ENCODE assay signal across 8 cellular contexts in the genomic region with DNA sequence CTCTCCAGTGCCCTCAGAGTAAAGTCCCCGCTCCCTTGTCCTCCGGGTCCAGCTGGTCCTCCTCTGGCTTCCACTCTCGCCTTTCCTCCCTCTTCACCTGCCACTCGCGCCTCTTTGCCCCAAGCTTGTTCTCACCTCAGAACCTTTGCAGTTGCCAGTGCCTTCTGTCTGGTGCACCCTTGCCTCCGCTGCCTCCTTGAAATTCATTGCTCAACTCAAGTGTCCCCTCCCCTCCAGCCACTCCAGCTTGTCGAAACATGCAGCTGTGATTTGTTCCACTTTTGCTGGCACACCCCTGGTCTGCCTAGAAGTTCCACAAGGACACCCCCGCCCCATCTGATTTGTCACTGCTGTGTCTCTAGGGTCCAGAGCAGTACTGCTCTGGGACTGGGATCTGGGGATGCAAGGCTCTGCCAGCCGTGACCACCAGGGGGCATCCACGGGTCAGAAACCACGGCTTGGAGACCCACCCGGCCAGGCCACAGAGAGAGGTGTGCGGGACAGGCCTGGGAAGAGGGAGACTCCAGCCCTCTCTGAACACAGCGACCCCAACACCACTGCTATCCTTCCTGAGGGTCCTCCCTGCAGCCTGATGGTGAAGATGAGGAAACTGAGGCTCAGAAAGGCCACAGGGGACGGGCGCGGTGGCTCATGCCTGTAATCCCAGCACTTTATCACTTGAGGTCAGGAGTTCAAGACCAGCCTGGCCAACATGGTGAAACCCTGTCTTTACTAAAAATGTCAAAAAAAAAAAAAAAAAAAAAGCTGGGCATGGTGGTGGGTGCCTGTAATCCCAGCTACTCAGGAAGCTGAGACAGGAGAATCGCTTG. TPM values are rescaled to one million over a fixed set of nuclear protein-coding genes. Genes with fewer than 3 reads are reported as not detected.
DNase-seq lines count a peak whose midpoint lies in the region; ATAC-seq, FAIRE-seq and TF ChIP-seq lines count a peak whose summit lies in the region.

No MANE protein-coding gene starts in this region.

- H3K27ac Mint-ChIP-seq in Caco-2 (ENCODE audit: unreplicated experiment) (no peak overlapping the region), natural killer cell (peak overlapping the region in 1 of 2 donors; percentile 86)
- no peak overlapping the region for H3K27ac Mint-ChIP-seq in activated T-cell treated with anti-CD3 and anti-CD28 coated beads, Interleukin-2, amount 50 U/mL, for 72 hours
- H3K27ac Mint-ChIP-seq in stimulated activated memory B cell treated with anti-CD40 and anti-IgM and Interleukin-4, amounts not matched to agents 10 μg/mL and 1 μg/mL and 100 μg/mL, for 72 hours, result peak overlapping the region; percentile 57

- TF ChIP-seq POLR2A in esophagus squamous epithelium (IDR thresholded peaks at IDR 0.05), result no peak

- H3K36me3 Mint-ChIP-seq in Caco-2 (ENCODE audit: insufficient read depth, unreplicated experiment), result no peaks in the 10 kb centered on the region
- no peaks in the 10 kb centered on the region for H3K36me3 Mint-ChIP-seq in activated T-cell treated with anti-CD3 and anti-CD28 coated beads, Interleukin-2, amount 50 U/mL, for 72 hours (ENCODE audit: insufficient read depth in 2 of 2)
- no peaks in the 10 kb centered on the region for H3K36me3 Mint-ChIP-seq in natural killer cell
- H3K36me3 Mint-ChIP-seq in stimulated activated memory B cell treated with anti-CD40 and anti-IgM and Interleukin-4, amounts not matched to agents 10 μg/mL and 1 μg/mL and 100 μg/mL, for 72 hours, result no peaks in the 10 kb centered on the region

- peak; percentile 89 to 96 for ATAC-seq in activated T-cell treated with anti-CD3 and anti-CD28 coated beads, Interleukin-2, amount 50 U/mL, for 72 hours (replicated peaks in 1 of 2)
- peak; percentile 86 to 98 (median 97) for ATAC-seq in natural killer cell
- ATAC-seq in stimulated activated memory B cell treated with anti-CD40 and anti-IgM and Interleukin-4, amounts not matched to agents 10 μg/mL and 1 μg/mL and 100 μg/mL, for 72 hours, result peak; percentile 93

- WGBS in esophagus squamous epithelium, 2 donors, result 28 to 51% methylated on average over 9 to 12 of the region's 18 CpGs

- H3K27ac ChIP-seq in esophagus squamous epithelium, result no peak overlapping the region

- no peaks in the 10 kb centered on the region for H3K27me3 ChIP-seq in Caco-2 (replicated peaks; ENCODE audit: control insufficient read depth, insufficient read depth, low read length)
- no peaks in the 10 kb centered on the region for H3K27me3 ChIP-seq in esophagus squamous epithelium

- H3K36me3 ChIP-seq in Caco-2 (ENCODE audit: control insufficient read depth, insufficient read depth, low read length), result no peaks in the 10 kb centered on the region
- H3K36me3 ChIP-seq in esophagus squamous epithelium, result no peaks in the 10 kb centered on the region

- no peak overlapping the region for H3K4me3 ChIP-seq in Caco-2 (ENCODE audit: low read depth, low read length)
- H3K4me3 ChIP-seq in esophagus squamous epithelium, result no peak overlapping the region

- DNase-seq in Caco-2, result peak; percentile 82 to 90
- peak; percentile 96 for DNase-seq in HuH-7.5 (ENCODE audit: low spot score)
- DNase-seq in RCC 7860 (ENCODE audit: low spot score), result peak; percentile 62
- DNase-seq in activated T-cell treated with anti-CD3 and anti-CD28 coated beads, Interleukin-2, amount 50 U/mL, for 72 hours, result peak; percentile 78 to 90
- DNase-seq in esophagus squamous epithelium (lab: John Stamatoyannopoulos, UW), result peak; percentile 25
- DNase-seq in natural killer cell, result peak; percentile 79
- DNase-seq in NCI-H187 treated with DMSO at 0.1 percent for 48 hours (lab: John Stamatoyannopoulos, UW), result no peak

- intact Hi-C loops in Caco-2 (cut with micrococcal nuclease; ENCODE audit: unreplicated experiment) (loop anchor here (1.0 kb wide), 2 partner anchors 82 to 136 kb away; no protein-coding TSS in a partner anchor), esophagus squamous epithelium (cut with DNase I) (loop anchor here (2.0 kb wide), 1 partner anchor 137 kb away; no protein-coding TSS in a partner anchor), natural killer cell (cut with micrococcal nuclease) (loop anchor here (1.0 kb wide), 2 partner anchors 139 to 170 kb away; no protein-coding TSS in a partner anchor)

- FAIRE-seq in RCC 7860 (lab: Jason Lieb, UNC), result no peak

- POLR2A ChIA-PET in Caco-2 (lab: Charles Lee), result no interaction called here

- H3K27me3 Mint-ChIP-seq in Caco-2 (ENCODE audit: insufficient read depth, unreplicated experiment) (no peaks in the 10 kb centered on the region), natural killer cell (ENCODE audit: low read depth in 2 of 2) (peaks cover 0 to 3% of the 10 kb centered on the region in 2 donors)
- no peaks in the 10 kb centered on the region for H3K27me3 Mint-ChIP-seq in activated T-cell treated with anti-CD3 and anti-CD28 coated beads, Interleukin-2, amount 50 U/mL, for 72 hours (ENCODE audit: low read depth)
- no peaks in the 10 kb centered on the region for H3K27me3 Mint-ChIP-seq in stimulated activated memory B cell treated with anti-CD40 and anti-IgM and Interleukin-4, amounts not matched to agents 10 μg/mL and 1 μg/mL and 100 μg/mL, for 72 hours

- H3K4me3 Mint-ChIP-seq in Caco-2 (ENCODE audit: unreplicated experiment) (no peak overlapping the region), natural killer cell (peak overlapping the region; percentile 25)
- H3K4me3 Mint-ChIP-seq in activated T-cell treated with anti-CD3 and anti-CD28 coated beads, Interleukin-2, amount 50 U/mL, for 72 hours, result no peak overlapping the region
- peak overlapping the region; percentile 9 for H3K4me3 Mint-ChIP-seq in stimulated activated memory B cell treated with anti-CD40 and anti-IgM and Interleukin-4, amounts not matched to agents 10 μg/mL and 1 μg/mL and 100 μg/mL, for 72 hours

- BruUV-seq in Caco-2 (replicated peaks; lab: Mats Ljungman, UMichigan), result no TSS peak

- no peaks in the 10 kb centered on the region for H3K4me1 ChIP-seq in Caco-2
- peaks cover 0 to 8% (median 0%) of the 10 kb centered on the region in 3 donors for H3K4me1 ChIP-seq in esophagus squamous epithelium

- CTCF ChIA-PET in Caco-2 (lab: Charles Lee), result interaction anchor here (0.6 to 2.7 kb wide), 7 partner anchors 15 to 135 kb away, joined by 3 to 18 read pairs (median 6); no protein-coding TSS in a partner anchor

- peaks cover 13% of the 10 kb centered on the region for H3K4me1 Mint-ChIP-seq in Caco-2 (ENCODE audit: low read depth, unreplicated experiment)
- peaks cover 21% of the 10 kb centered on the region for H3K4me1 Mint-ChIP-seq in activated T-cell treated with anti-CD3 and anti-CD28 coated beads, Interleukin-2, amount 50 U/mL, for 72 hours (ENCODE audit: low read depth)
- peaks cover 13 to 19% of the 10 kb centered on the region in 2 donors for H3K4me1 Mint-ChIP-seq in natural killer cell
- H3K4me1 Mint-ChIP-seq in stimulated activated memory B cell treated with anti-CD40 and anti-IgM and Interleukin-4, amounts not matched to agents 10 μg/mL and 1 μg/mL and 100 μg/mL, for 72 hours, result peaks cover 20% of the 10 kb centered on the region

- H3K9me3 ChIP-seq in Caco-2 (no peaks in the 10 kb centered on the region), esophagus squamous epithelium (no peaks in the 10 kb centered on the region)

- H3K9me3 Mint-ChIP-seq in Caco-2 (ENCODE audit: unreplicated experiment), result no peaks in the 10 kb centered on the region
- H3K9me3 Mint-ChIP-seq in activated T-cell treated with anti-CD3 and anti-CD28 coated beads, Interleukin-2, amount 50 U/mL, for 72 hours, result no peaks in the 10 kb centered on the region
- no peaks in the 10 kb centered on the region for H3K9me3 Mint-ChIP-seq in natural killer cell
- no peaks in the 10 kb centered on the region for H3K9me3 Mint-ChIP-seq in stimulated activated memory B cell treated with anti-CD40 and anti-IgM and Interleukin-4, amounts not matched to agents 10 μg/mL and 1 μg/mL and 100 μg/mL, for 72 hours

- peak; percentile 88 to 94 for TF ChIP-seq CTCF in Caco-2 (IDR thresholded peaks at IDR 0.05; ENCODE audit: insufficient read depth in 1 of 2, low read depth in 1 of 2, low read length in 1 of 2, severe bottlenecking in 1 of 2, unreplicated experiment in 1 of 2)
- peak; percentile 86 to 97 (median 96) for TF ChIP-seq CTCF in esophagus squamous epithelium (IDR thresholded peaks at IDR 0.05)
- TF ChIP-seq CTCF in natural killer cell (IDR thresholded peaks at IDR 0.05), result peak; percentile 93

RNA-seq across cellular contexts. Expression of gene AP1M1, which starts 49.9 kb away (rescaled TPM):
- total RNA-seq in Caco-2 (2022) (98.0 and 105 TPM in 2 replicates), esophagus squamous epithelium (10 to 100 TPM; 39.3 to 64.6 (median 46.8) TPM), natural killer cell (100 to 1,000 TPM in 2 of 3 donors, 10 to 100 TPM in 1; 99.0 to 124 (median 100) TPM)
- total RNA-seq in activated T-cell treated with anti-CD3 and anti-CD28 coated beads, Interleukin-2, amount 50 U/mL, for 72 hours, result 100 to 1,000 TPM; 112 TPM

Comparison
In these comparisons a context has a peak if more than half of its experiments do, and no peak if none do; other contexts are left out.
1. H3K4me3 Mint-ChIP-seq: peak in natural killer cell (single experiment) and stimulated activated memory B cell treated with anti-CD40 and anti-IgM and Interleukin-4, amounts not matched to agents 10 μg/mL and 1 μg/mL and 100 μg/mL, for 72 hours (single experiment); none in Caco-2 (single experiment) and activated T-cell treated with anti-CD3 and anti-CD28 coated beads, Interleukin-2, amount 50 U/mL, for 72 hours (0 of 2).
2. Peak in every context shown above with its lines, with median percentiles within 50 percentile points of each other: CTCF ChIP-seq and ATAC-seq.